11 cellular contexts compared by ENCODE assay signal in genomic region chr1:211551628-211552465, GRCh38. TPM values are rescaled to one million over a fixed set of nuclear protein-coding genes. Genes with fewer than 3 reads are reported as not detected.
DNase-seq lines count a peak whose midpoint lies in the region; ATAC-seq and TF ChIP-seq lines count a peak whose summit lies in the region.
"Had no signal": no experiment of that assay in that cellular context is flagged by ENCODE, and none has a peak within 500 bp of the region (broad histone marks: within the 10 kb centered on the region; RNA-seq: fewer than 3 reads in every experiment).

No MANE protein-coding gene starts in this region.

- 51% methylated on average over 12 of the region's 12 CpGs for WGBS in SK-N-SH (ENCODE audit: low lambda C conversion rate)

- no peaks in the 10 kb centered on the region for H4K20me1 ChIP-seq in SK-N-SH (ENCODE audit: insufficient read depth)

- H3K9me3 ChIP-seq in SK-N-SH (no peaks in the 10 kb centered on the region), tibial artery (no peaks in the 10 kb centered on the region)

- intact Hi-C loops in tibial artery (cut with DNase I; ENCODE audit: low total_unique reads): no loop called here

- H3K27me3 ChIP-seq in SK-N-SH (ENCODE audit: insufficient read depth): no peaks in the 10 kb centered on the region
- no peaks in the 10 kb centered on the region for H3K27me3 ChIP-seq in tibial artery
- H3K27me3 ChIP-seq: cardiac muscle cell had no signal

- no peaks in the 10 kb centered on the region for H3K79me2 ChIP-seq in SK-N-SH (ENCODE audit: insufficient read depth)

- no peaks in the 10 kb centered on the region for H3K9me3 Mint-ChIP-seq in T-helper 2 cell treated with Interferon-gamma antibody and Interleukin-4, amounts not matched to agents 5 μg/mL and 100 μg/mL, for 36 hours
- H3K9me3 Mint-ChIP-seq: naive B cell had no signal

- no peaks in the 10 kb centered on the region for H3K36me3 Mint-ChIP-seq in T-helper 2 cell treated with Interferon-gamma antibody and Interleukin-4, amounts not matched to agents 5 μg/mL and 100 μg/mL, for 36 hours (ENCODE audit: low read depth)
- H3K36me3 Mint-ChIP-seq: naive B cell had no signal

- H3K4me2 ChIP-seq in SK-N-SH: peak overlapping the region; percentile 65

- peak; percentile 25 for DNase-seq in activated CD8-positive, alpha-beta memory T cell treated with anti-CD3 and anti-CD28 coated beads, Interleukin-2, amount 50 U/mL, for 48 hours
- DNase-seq in activated CD8-positive, alpha-beta memory T cell treated with anti-CD3 and anti-CD28 coated beads, Interleukin-2, amount 50 U/mL, for 4 hours: no peak
- no peak for DNase-seq in SK-N-SH
- DNase-seq in fibroblast of villous mesenchyme (ENCODE audit: low read depth): peak; percentile 74
- no peak for DNase-seq in tibial artery
- no peak for DNase-seq in HT-29 (ENCODE audit: low spot score)
- DNase-seq in T-helper 2 cell treated with Interferon-gamma antibody and Interleukin-4, amounts not matched to agents 5 μg/mL and 100 μg/mL, for 36 hours (ENCODE audit: low spot score): no peak
- DNase-seq: naive B cell, T-helper 1 cell had no signal

- CTCF ChIA-PET in SK-N-SH (lab: Yijun Ruan, JAX): interaction anchor here (0.5 to 1.3 kb wide), 3 partner anchors 8 to 102 kb away, joined by 3 to 6 read pairs (median 5); no protein-coding TSS in a partner anchor

- H3K27ac ChIP-seq in SK-N-SH (ENCODE audit: low read depth in 2 of 2, low read length in 1 of 2): peak overlapping the region; percentile 7 to 69; a peak in 3 of 4 replicates
- H3K27ac ChIP-seq in tibial artery: peak overlapping the region; percentile 58 to 60
- H3K27ac ChIP-seq: cardiac muscle cell had no signal

- ATAC-seq in HG03175 (IDR thresholded peaks at IDR 0.05; ENCODE audit: unreplicated experiment): no peak

- H2AFZ ChIP-seq in SK-N-SH (ENCODE audit: low read depth): peak overlapping the region; percentile 63

- POLR2A ChIA-PET in SK-N-SH (lab: Yijun Ruan, JAX): no interaction called here

- H3F3A ChIP-seq in SK-N-SH (replicated peaks; ENCODE audit: insufficient read depth): peaks cover 9% of the 10 kb centered on the region

- TF ChIP-seq CTCF in SK-N-SH (IDR thresholded peaks at IDR 0.05) (no peak), fibroblast of villous mesenchyme (IDR thresholded peaks at IDR 0.05; ENCODE audit: insufficient read depth, low read depth, low read length) (no peak), tibial artery (IDR thresholded peaks at IDR 0.05) (no peak)

- no peak overlapping the region for H3K4me3 ChIP-seq in SK-N-SH (ENCODE audit: low read depth in 2 of 2, low read length in 1 of 2)
- no peak overlapping the region for H3K4me3 ChIP-seq in fibroblast of villous mesenchyme (ENCODE audit: low read depth, low read length)
- H3K4me3 ChIP-seq in tibial artery: no peak overlapping the region
- H3K4me3 ChIP-seq: cardiac muscle cell had no signal

- no peak overlapping the region for H3K4me3 Mint-ChIP-seq in T-helper 2 cell treated with Interferon-gamma antibody and Interleukin-4, amounts not matched to agents 5 μg/mL and 100 μg/mL, for 36 hours
- H3K4me3 Mint-ChIP-seq: naive B cell had no signal

- peaks cover 15% of the 10 kb centered on the region for H3K27me3 Mint-ChIP-seq in T-helper 2 cell treated with Interferon-gamma antibody and Interleukin-4, amounts not matched to agents 5 μg/mL and 100 μg/mL, for 36 hours (ENCODE audit: low read depth)

- H3K9me2 ChIP-seq in SK-N-SH: no peaks in the 10 kb centered on the region

- no peak for TF ChIP-seq RAD21 in SK-N-SH (IDR thresholded peaks at IDR 0.05; ENCODE audit: low read length)

- peak overlapping the region; percentile 41; the same call in 1 of the 2 replicates for H3K9ac ChIP-seq in SK-N-SH

- H3K4me1 Mint-ChIP-seq in T-helper 2 cell treated with Interferon-gamma antibody and Interleukin-4, amounts not matched to agents 5 μg/mL and 100 μg/mL, for 36 hours (ENCODE audit: low read depth): peaks cover 7% of the 10 kb centered on the region
- H3K4me1 Mint-ChIP-seq: naive B cell had no signal

- H3K36me3 ChIP-seq in SK-N-SH (replicated peaks in 1 of 2; ENCODE audit: control insufficient read depth in 1 of 2, insufficient read depth in 2 of 2, low read length in 1 of 2) (no peaks in the 10 kb centered on the region), tibial artery (no peaks in the 10 kb centered on the region)
- H3K36me3 ChIP-seq: cardiac muscle cell had no signal

- TF ChIP-seq EP300 in SK-N-SH (IDR thresholded peaks at IDR 0.05; ENCODE audit: borderline replicate concordance in 1 of 2, low read depth in 1 of 2, low read length in 1 of 2): no peak

- H3K27ac Mint-ChIP-seq in T-helper 2 cell treated with Interferon-gamma antibody and Interleukin-4, amounts not matched to agents 5 μg/mL and 100 μg/mL, for 36 hours: no peak overlapping the region
- H3K27ac Mint-ChIP-seq: naive B cell had no signal

- 0 out of 4 replicates have a peak, but pooled peaks cover 0 to 6% of the 10 kb centered on the region in 2 experiments for H3K4me1 ChIP-seq in SK-N-SH (ENCODE audit: control insufficient read depth in 1 of 2, insufficient read depth in 2 of 2, low read depth in 1 of 2, low read length in 1 of 2)
- peaks cover 0 to 36% (median 23%) of the 10 kb centered on the region in 4 donors for H3K4me1 ChIP-seq in tibial artery

TF ChIP-seq in SK-N-SH, 30 proteins besides CTCF, POLR2A, EP300 and RAD21:
- TF ChIP-seq TCF12 (IDR thresholded peaks at IDR 0.05): peak; percentile 61
- peak; percentile 42 for TF ChIP-seq PBX3 (IDR thresholded peaks at IDR 0.05)
- TF ChIP-seq RCOR1 (IDR thresholded peaks at IDR 0.05; ENCODE audit: low read length): no peak
- peak; percentile 55; the same call in 1 of the 2 replicates for TF ChIP-seq TEAD4 (IDR thresholded peaks at IDR 0.05; ENCODE audit: borderline replicate concordance, insufficient read depth)
- peak; percentile 31; the same call in 1 of the 2 replicates for TF ChIP-seq NFIC (IDR thresholded peaks at IDR 0.05; ENCODE audit: borderline replicate concordance)
- TF ChIP-seq REST (IDR thresholded peaks at IDR 0.05; ENCODE audit: low read depth, low read length): 0 out of 2 replicates have a peak, but pooled peaks have one; percentile 19
- no peak for TF ChIP-seq EZH2phosphoT487 (IDR thresholded peaks at IDR 0.05; ENCODE audit: borderline replicate concordance, low read depth)
- peak; percentile 19; the same call in 1 of the 2 replicates for TF ChIP-seq FOSL2 (IDR thresholded peaks at IDR 0.05; ENCODE audit: borderline replicate concordance, low read depth)

RNA-seq across cellular contexts. Expression of gene SLC30A1, which starts 27.1 kb away (rescaled TPM):
- 6.9 and 7.2 TPM in 2 replicates for polyA plus RNA-seq in SK-N-SH (2012; rRNA removed)
- polyA plus RNA-seq in SK-N-SH (2012; cell fraction: cytosol; rRNA removed): 8.1 and 9.4 TPM in 2 replicates
- polyA plus RNA-seq in SK-N-SH (2012; cell fraction: nucleus; rRNA removed): 8.6 and 10.0 TPM in 2 replicates
- total RNA-seq in fibroblast of villous mesenchyme: 23.5 and 41.9 TPM in 2 replicates
- 8.1 and 8.6 TPM in 2 replicates for total RNA-seq in HT-29 (2014; rRNA removed; shearing (Covaris generic))

RNA-seq across cellular contexts. Expression of gene RD3, which starts 59.9 kb away (rescaled TPM):
- 0.08 and 0.24 TPM in 2 replicates for polyA plus RNA-seq in SK-N-SH (2012; rRNA removed)
- polyA plus RNA-seq in SK-N-SH (2012; cell fraction: cytosol; rRNA removed): 0.17 and 0.45 TPM in 2 replicates
- 0.17 and 0.33 TPM in 2 replicates for polyA plus RNA-seq in SK-N-SH (2012; cell fraction: nucleus; rRNA removed)
- total RNA-seq in fibroblast of villous mesenchyme: not detected in 2 replicates
- total RNA-seq in HT-29 (2014; rRNA removed; shearing (Covaris generic)): not detected in 2 replicates
- total RNA-seq: cardiac muscle cell had no signal

Comparison
In these comparisons a context has a peak if more than half of its experiments do, and no peak if none do; other contexts are left out.
1. DNase-seq: peak in activated CD8-positive, alpha-beta memory T cell treated with anti-CD3 and anti-CD28 coated beads, Interleukin-2, amount 50 U/mL, for 48 hours (single experiment) and fibroblast of villous mesenchyme (single experiment); none in activated CD8-positive, alpha-beta memory T cell treated with anti-CD3 and anti-CD28 coated beads, Interleukin-2, amount 50 U/mL, for 4 hours (single experiment), SK-N-SH (single experiment), tibial artery (0 of 2), HT-29 (single experiment) and T-helper 2 cell treated with Interferon-gamma antibody and Interleukin-4, amounts not matched to agents 5 μg/mL and 100 μg/mL, for 36 hours (single experiment).